ENCODE assay signal across 19 cellular contexts in the genomic region with DNA sequence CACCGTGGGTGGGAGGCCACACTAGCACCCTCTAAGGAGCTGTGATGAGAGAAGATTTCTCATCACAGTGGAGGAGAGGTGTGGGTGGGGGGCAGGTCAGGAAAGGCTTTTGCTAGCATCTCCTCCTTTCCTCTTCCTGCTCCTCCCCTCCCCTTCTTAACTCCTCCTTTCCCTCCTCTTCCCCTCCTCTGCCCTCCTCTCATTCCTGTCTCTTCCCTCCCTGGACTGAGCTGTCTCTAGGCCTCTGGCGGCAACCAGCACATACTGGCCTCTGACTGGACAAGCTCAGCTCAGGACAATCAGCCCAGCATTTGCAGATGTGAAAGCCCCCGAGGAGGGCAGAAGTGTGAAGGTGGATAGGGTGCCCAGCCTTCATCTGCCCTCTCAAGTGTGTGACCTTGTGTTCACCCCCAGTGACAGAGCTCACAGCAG. TPM values are rescaled to one million over a fixed set of nuclear protein-coding genes. Genes with fewer than 3 reads are reported as not detected.
DNase-seq lines count a peak whose midpoint lies in the region; ATAC-seq, FAIRE-seq and TF ChIP-seq lines count a peak whose summit lies in the region.
"Had no signal": no experiment of that assay in that cellular context is flagged by ENCODE, and none has a peak within 500 bp of the region (broad histone marks: within the 10 kb centered on the region; RNA-seq: fewer than 3 reads in every experiment).

No MANE protein-coding gene starts in this region.

- peak; percentile 46 for DNase-seq in EL
- DNase-seq in bronchial epithelial cell (ENCODE audit: low read depth), result peak; percentile 18
- DNase-seq in GM20000 (ENCODE audit: low spot score), result no peak
- DNase-seq in activated CD4-positive, alpha-beta memory T cell treated with anti-CD3 and anti-CD28 coated beads, Interleukin-2, amount 10 ng/mL, durations not matched to agents 7 days and 5 days, result no peak
- no peak for DNase-seq in omental fat pad (ENCODE audit: low spot score)
- DNase-seq: activated effector memory CD4-positive, alpha-beta T cell treated with Interleukin-2 at 50 U/mL for 16 hours; lower lobe of right lung; NCI-H1417 treated with DMSO at 0.1 percent for 48 hours; NCI-H446; right lobe of liver; stimulated activated CD4-positive, alpha-beta T cell treated with anti-CD3 and anti-CD28 coated beads, Interleukin-4, amount 100 ng/mL, for 1 hour; upper lobe of right lung had no signal

- H3K27me3 Mint-ChIP-seq in nephron (ENCODE audit: low read depth), result peaks cover 34% of the 10 kb centered on the region
- H3K27me3 Mint-ChIP-seq in activated CD4-positive, alpha-beta memory T cell treated with anti-CD3 and anti-CD28 coated beads, Interleukin-2, amount 10 ng/mL, durations not matched to agents 7 days and 5 days, result peaks cover 24% of the 10 kb centered on the region

- H3K4me3 Mint-ChIP-seq in nephron, result peak overlapping the region in 1 of 3 experiments; percentile 17
- H3K4me3 Mint-ChIP-seq in activated CD4-positive, alpha-beta memory T cell treated with anti-CD3 and anti-CD28 coated beads, Interleukin-2, amount 10 ng/mL, durations not matched to agents 7 days and 5 days, result no peak overlapping the region
- H3K4me3 Mint-ChIP-seq: B cell; dendritic cell treated with granulocyte-macrophage colony-stimulating factor and Interleukin-4, amounts not matched to agents 40 ng/mL and 50 ng/mL, for 4 days had no signal

- ATAC-seq in GM21360 (IDR thresholded peaks at IDR 0.05; ENCODE audit: unreplicated experiment), result no peak
- no peak for ATAC-seq in omental fat pad (ENCODE audit: low FRiP score)
- ATAC-seq: esophagus mucosa, lower lobe of right lung, right lobe of liver, upper lobe of right lung had no signal

- POLR2A ChIA-PET in activated CD4-positive, alpha-beta memory T cell treated with anti-CD3 and anti-CD28 coated beads, Interleukin-2, amount 10 ng/mL, durations not matched to agents 7 days and 5 days (lab: Charles Lee), result no interaction called here

- H3K4me1 Mint-ChIP-seq in nephron, result peaks cover 49% of the 10 kb centered on the region
- peaks cover 11% of the 10 kb centered on the region for H3K4me1 Mint-ChIP-seq in activated CD4-positive, alpha-beta memory T cell treated with anti-CD3 and anti-CD28 coated beads, Interleukin-2, amount 10 ng/mL, durations not matched to agents 7 days and 5 days
- H3K4me1 Mint-ChIP-seq: B cell had no signal

- peaks cover 55% of the 10 kb centered on the region for H3K4me1 ChIP-seq in HUES6 (ENCODE audit: control insufficient read depth, insufficient read depth, low read length)
- H3K4me1 ChIP-seq: lower lobe of right lung, right lobe of liver, upper lobe of right lung had no signal

- peak overlapping the region; percentile 59 to 77 (median 67) for H3K27ac Mint-ChIP-seq in nephron
- H3K27ac Mint-ChIP-seq in activated CD4-positive, alpha-beta memory T cell treated with anti-CD3 and anti-CD28 coated beads, Interleukin-2, amount 10 ng/mL, durations not matched to agents 7 days and 5 days, result no peak overlapping the region
- H3K27ac Mint-ChIP-seq: B cell; dendritic cell treated with granulocyte-macrophage colony-stimulating factor and Interleukin-4, amounts not matched to agents 40 ng/mL and 50 ng/mL, for 4 days had no signal

- FAIRE-seq in bronchial epithelial cell (lab: Jason Lieb, UNC), result no peak
- FAIRE-seq: D721Med had no signal

- no peaks in the 10 kb centered on the region for H3K27me3 ChIP-seq in HUES6 (ENCODE audit: control insufficient read depth, insufficient read depth, low read length)
- no peaks in the 10 kb centered on the region for H3K27me3 ChIP-seq in bronchial epithelial cell (ENCODE audit: control insufficient read depth, insufficient read depth, low read length)
- H3K27me3 ChIP-seq: right lobe of liver had no signal

- H3K9me3 Mint-ChIP-seq in nephron, result no peaks in the 10 kb centered on the region
- no peaks in the 10 kb centered on the region for H3K9me3 Mint-ChIP-seq in activated CD4-positive, alpha-beta memory T cell treated with anti-CD3 and anti-CD28 coated beads, Interleukin-2, amount 10 ng/mL, durations not matched to agents 7 days and 5 days
- H3K9me3 Mint-ChIP-seq: dendritic cell treated with granulocyte-macrophage colony-stimulating factor and Interleukin-4, amounts not matched to agents 40 ng/mL and 50 ng/mL, for 4 days had no signal

- no peak overlapping the region for H3K27ac ChIP-seq in HUES6 (ENCODE audit: low read depth, low read length)
- H3K27ac ChIP-seq: lower lobe of right lung, right lobe of liver, upper lobe of right lung had no signal

- H3K4me3 ChIP-seq in HUES6 (ENCODE audit: low read depth, low read length) (no peak overlapping the region), bronchial epithelial cell (ENCODE audit: low read depth, low read length) (no peak overlapping the region)
- H3K4me3 ChIP-seq: lower lobe of right lung, right lobe of liver, upper lobe of right lung had no signal

- H3K9ac ChIP-seq in HUES6 (ENCODE audit: low read length), result peak overlapping the region; percentile 6

- no peaks in the 10 kb centered on the region for H3K36me3 Mint-ChIP-seq in nephron (ENCODE audit: low read depth)
- no peaks in the 10 kb centered on the region for H3K36me3 Mint-ChIP-seq in activated CD4-positive, alpha-beta memory T cell treated with anti-CD3 and anti-CD28 coated beads, Interleukin-2, amount 10 ng/mL, durations not matched to agents 7 days and 5 days (ENCODE audit: low read depth)

- no peak for TF ChIP-seq CTCF in bronchial epithelial cell (IDR thresholded peaks at IDR 0.05; ENCODE audit: insufficient read depth, low read length, severe bottlenecking)
- TF ChIP-seq CTCF in nephron (IDR thresholded peaks at IDR 0.05; ENCODE audit: unreplicated experiment in 3 of 3), result no peak
- no peak for TF ChIP-seq CTCF in GM20000 (IDR thresholded peaks at IDR 0.05; ENCODE audit: extremely low read depth, missing control alignments)
- no peak for TF ChIP-seq CTCF in omental fat pad (IDR thresholded peaks at IDR 0.05)

- CTCF ChIA-PET in activated CD4-positive, alpha-beta memory T cell treated with anti-CD3 and anti-CD28 coated beads, Interleukin-2, amount 10 ng/mL, durations not matched to agents 7 days and 5 days (lab: Charles Lee), result no interaction called here

- no peaks in the 10 kb centered on the region for H3K9me3 ChIP-seq in HUES6 (ENCODE audit: control insufficient read depth, insufficient read depth, low read depth, low read length)
- H3K9me3 ChIP-seq: lower lobe of right lung, right lobe of liver, upper lobe of right lung had no signal

- H3K36me3 ChIP-seq in HUES6 (ENCODE audit: control insufficient read depth, insufficient read depth, low read length), result no peaks in the 10 kb centered on the region
- H3K36me3 ChIP-seq in bronchial epithelial cell (ENCODE audit: control insufficient read depth, insufficient read depth, low read length), result no peaks in the 10 kb centered on the region
- H3K36me3 ChIP-seq: lower lobe of right lung, right lobe of liver, upper lobe of right lung had no signal

RNA-seq across cellular contexts. Expression of gene LHX1, which starts 19.0 kb away (rescaled TPM):
- not detected in 2 replicates for total RNA-seq in bronchial epithelial cell
- total RNA-seq in activated CD4-positive, alpha-beta memory T cell treated with anti-CD3 and anti-CD28 coated beads, Interleukin-2, amount 10 ng/mL, durations not matched to agents 7 days and 5 days, result under 1 TPM; 0.18 TPM
- total RNA-seq in omental fat pad, result not detected
- total RNA-seq: B cell, esophagus mucosa, lower lobe of right lung, right lobe of liver, upper lobe of right lung had no signal

RNA-seq across cellular contexts. Expression of gene AATF, which starts 30.5 kb away (rescaled TPM):
- total RNA-seq in bronchial epithelial cell (47.5 and 54.0 TPM in 2 replicates), omental fat pad (10 to 100 TPM; 26.4 to 54.8 (median 32.4) TPM)
- 10 to 100 TPM; 76.7 to 78.8 TPM for total RNA-seq in activated CD4-positive, alpha-beta memory T cell treated with anti-CD3 and anti-CD28 coated beads, Interleukin-2, amount 10 ng/mL, durations not matched to agents 7 days and 5 days

Comparison
In these comparisons a context has a peak if more than half of its experiments do, and no peak if none do; other contexts are left out.
1. DNase-seq: peak in EL (single experiment) and bronchial epithelial cell (single experiment); none in GM20000 (single experiment), activated CD4-positive, alpha-beta memory T cell treated with anti-CD3 and anti-CD28 coated beads, Interleukin-2, amount 10 ng/mL, durations not matched to agents 7 days and 5 days (single experiment) and omental fat pad (single experiment).